Comparison of ENCODE assay signal across 1 cellular context in the genomic region with DNA sequence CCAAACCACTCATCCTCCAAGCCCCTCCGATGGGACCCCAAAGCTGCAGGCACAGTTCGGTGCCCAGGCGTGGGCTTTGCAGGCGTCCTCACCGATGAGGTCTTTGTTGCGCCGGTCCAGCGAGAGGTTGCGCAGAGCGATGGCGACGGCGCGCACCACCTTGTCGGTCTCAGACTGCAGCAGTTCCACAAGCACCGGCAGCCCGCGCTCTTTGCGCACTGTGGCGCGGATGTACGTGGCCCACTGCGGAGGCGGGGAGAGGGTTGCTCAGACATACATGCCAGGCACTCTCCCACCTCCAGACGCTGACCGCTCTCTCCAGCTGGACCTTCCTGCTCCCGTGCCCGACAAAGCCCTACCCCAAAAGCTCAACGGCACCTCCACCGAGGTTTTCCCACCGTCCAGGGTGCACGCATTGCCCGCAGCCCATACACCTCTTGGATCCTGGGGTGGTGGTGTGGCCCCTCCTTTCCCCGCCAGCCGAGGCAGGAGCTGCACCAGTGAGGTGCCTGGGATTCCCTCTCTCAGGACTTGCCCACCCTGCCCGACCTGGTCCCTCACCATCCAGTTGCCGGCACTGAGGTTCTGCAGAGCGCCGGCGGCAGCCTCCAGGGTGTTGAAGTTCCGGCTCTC.
TF ChIP-seq lines count a peak whose summit lies in the region.

No MANE protein-coding gene starts in this region.

TF ChIP-seq in K562, 482 proteins besides CTCF, POLR2A, EP300 and RAD21 (continues in another document):
- TF ChIP-seq, protein P1, sequence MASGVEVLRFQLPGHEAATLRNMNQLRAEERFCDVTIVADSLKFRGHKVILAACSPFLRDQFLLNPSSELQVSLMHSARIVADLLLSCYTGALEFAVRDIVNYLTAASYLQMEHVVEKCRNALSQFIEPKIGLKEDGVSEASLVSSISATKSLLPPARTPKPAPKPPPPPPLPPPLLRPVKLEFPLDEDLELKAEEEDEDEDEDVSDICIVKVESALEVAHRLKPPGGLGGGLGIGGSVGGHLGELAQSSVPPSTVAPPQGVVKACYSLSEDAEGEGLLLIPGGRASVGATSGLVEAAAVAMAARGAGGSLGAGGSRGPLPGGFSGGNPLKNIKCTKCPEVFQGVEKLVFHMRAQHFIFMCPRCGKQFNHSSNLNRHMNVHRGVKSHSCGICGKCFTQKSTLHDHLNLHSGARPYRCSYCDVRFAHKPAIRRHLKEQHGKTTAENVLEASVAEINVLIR (CRISPR knock-in tag; IDR thresholded peaks at IDR 0.05), result no peak
- TF ChIP-seq MEF2D (tag; conservative IDR thresholded peaks at IDR 0.05; ENCODE audit: low read depth), result no peak
- TF ChIP-seq, protein P2, sequence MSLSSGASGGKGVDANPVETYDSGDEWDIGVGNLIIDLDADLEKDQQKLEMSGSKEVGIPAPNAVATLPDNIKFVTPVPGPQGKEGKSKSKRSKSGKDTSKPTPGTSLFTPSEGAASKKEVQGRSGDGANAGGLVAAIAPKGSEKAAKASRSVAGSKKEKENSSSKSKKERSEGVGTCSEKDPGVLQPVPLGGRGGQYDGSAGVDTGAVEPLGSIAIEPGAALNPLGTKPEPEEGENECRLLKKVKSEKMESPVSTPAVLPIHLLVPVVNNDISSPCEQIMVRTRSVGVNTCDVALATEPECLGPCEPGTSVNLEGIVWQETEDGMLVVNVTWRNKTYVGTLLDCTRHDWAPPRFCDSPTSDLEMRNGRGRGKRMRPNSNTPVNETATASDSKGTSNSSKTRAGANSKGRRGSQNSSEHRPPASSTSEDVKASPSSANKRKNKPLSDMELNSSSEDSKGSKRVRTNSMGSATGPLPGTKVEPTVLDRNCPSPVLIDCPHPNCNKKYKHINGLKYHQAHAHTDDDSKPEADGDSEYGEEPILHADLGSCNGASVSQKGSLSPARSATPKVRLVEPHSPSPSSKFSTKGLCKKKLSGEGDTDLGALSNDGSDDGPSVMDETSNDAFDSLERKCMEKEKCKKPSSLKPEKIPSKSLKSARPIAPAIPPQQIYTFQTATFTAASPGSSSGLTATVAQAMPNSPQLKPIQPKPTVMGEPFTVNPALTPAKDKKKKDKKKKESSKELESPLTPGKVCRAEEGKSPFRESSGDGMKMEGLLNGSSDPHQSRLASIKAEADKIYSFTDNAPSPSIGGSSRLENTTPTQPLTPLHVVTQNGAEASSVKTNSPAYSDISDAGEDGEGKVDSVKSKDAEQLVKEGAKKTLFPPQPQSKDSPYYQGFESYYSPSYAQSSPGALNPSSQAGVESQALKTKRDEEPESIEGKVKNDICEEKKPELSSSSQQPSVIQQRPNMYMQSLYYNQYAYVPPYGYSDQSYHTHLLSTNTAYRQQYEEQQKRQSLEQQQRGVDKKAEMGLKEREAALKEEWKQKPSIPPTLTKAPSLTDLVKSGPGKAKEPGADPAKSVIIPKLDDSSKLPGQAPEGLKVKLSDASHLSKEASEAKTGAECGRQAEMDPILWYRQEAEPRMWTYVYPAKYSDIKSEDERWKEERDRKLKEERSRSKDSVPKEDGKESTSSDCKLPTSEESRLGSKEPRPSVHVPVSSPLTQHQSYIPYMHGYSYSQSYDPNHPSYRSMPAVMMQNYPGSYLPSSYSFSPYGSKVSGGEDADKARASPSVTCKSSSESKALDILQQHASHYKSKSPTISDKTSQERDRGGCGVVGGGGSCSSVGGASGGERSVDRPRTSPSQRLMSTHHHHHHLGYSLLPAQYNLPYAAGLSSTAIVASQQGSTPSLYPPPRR (CRISPR knock-in tag; IDR thresholded peaks at IDR 0.05; ENCODE audit: borderline replicate concordance), result no peak
- TF ChIP-seq, protein P3, sequence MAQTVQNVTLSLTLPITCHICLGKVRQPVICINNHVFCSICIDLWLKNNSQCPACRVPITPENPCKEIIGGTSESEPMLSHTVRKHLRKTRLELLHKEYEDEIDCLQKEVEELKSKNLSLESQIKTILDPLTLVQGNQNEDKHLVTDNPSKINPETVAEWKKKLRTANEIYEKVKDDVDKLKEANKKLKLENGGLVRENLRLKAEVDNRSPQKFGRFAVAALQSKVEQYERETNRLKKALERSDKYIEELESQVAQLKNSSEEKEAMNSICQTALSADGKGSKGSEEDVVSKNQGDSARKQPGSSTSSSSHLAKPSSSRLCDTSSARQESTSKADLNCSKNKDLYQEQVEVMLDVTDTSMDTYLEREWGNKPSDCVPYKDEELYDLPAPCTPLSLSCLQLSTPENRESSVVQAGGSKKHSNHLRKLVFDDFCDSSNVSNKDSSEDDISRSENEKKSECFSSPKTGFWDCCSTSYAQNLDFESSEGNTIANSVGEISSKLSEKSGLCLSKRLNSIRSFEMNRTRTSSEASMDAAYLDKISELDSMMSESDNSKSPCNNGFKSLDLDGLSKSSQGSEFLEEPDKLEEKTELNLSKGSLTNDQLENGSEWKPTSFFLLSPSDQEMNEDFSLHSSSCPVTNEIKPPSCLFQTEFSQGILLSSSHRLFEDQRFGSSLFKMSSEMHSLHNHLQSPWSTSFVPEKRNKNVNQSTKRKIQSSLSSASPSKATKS (CRISPR knock-in tag; IDR thresholded peaks at IDR 0.05), result 0 out of 2 replicates have a peak, but pooled peaks have one; percentile 29
- TF ChIP-seq HDAC2 (IDR thresholded peaks at IDR 0.05), result no peak
- peak; percentile 37; the same call in 1 of the 2 replicates for TF ChIP-seq ZBTB7A (IDR thresholded peaks at IDR 0.05; ENCODE audit: borderline replicate concordance, control insufficient read depth, low read depth, low read length)
- TF ChIP-seq GABPB2 (CRISPR knock-in tag; conservative IDR thresholded peaks at IDR 0.05), result no peak
- TF ChIP-seq, protein P4, sequence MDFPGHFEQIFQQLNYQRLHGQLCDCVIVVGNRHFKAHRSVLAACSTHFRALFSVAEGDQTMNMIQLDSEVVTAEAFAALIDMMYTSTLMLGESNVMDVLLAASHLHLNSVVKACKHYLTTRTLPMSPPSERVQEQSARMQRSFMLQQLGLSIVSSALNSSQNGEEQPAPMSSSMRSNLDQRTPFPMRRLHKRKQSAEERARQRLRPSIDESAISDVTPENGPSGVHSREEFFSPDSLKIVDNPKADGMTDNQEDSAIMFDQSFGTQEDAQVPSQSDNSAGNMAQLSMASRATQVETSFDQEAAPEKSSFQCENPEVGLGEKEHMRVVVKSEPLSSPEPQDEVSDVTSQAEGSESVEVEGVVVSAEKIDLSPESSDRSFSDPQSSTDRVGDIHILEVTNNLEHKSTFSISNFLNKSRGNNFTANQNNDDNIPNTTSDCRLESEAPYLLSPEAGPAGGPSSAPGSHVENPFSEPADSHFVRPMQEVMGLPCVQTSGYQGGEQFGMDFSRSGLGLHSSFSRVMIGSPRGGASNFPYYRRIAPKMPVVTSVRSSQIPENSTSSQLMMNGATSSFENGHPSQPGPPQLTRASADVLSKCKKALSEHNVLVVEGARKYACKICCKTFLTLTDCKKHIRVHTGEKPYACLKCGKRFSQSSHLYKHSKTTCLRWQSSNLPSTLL (IDR thresholded peaks at IDR 0.05), result no peak
- TF ChIP-seq NR2F6 (CRISPR knock-in tag; IDR thresholded peaks at IDR 0.05), result no peak
- no peak for TF ChIP-seq EZH2 (IDR thresholded peaks at IDR 0.05; ENCODE audit: borderline replicate concordance, low read depth, low read length)
- TF ChIP-seq, protein P5, sequence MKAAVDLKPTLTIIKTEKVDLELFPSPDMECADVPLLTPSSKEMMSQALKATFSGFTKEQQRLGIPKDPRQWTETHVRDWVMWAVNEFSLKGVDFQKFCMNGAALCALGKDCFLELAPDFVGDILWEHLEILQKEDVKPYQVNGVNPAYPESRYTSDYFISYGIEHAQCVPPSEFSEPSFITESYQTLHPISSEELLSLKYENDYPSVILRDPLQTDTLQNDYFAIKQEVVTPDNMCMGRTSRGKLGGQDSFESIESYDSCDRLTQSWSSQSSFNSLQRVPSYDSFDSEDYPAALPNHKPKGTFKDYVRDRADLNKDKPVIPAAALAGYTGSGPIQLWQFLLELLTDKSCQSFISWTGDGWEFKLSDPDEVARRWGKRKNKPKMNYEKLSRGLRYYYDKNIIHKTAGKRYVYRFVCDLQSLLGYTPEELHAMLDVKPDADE (conservative IDR thresholded peaks at IDR 0.05; ENCODE audit: control insufficient read depth, low read depth, low read length), result peak; percentile 48
- no peak for TF ChIP-seq DPF2 (IDR thresholded peaks at IDR 0.05)
- no peak for TF ChIP-seq IFI16 (CRISPR knock-in tag; IDR thresholded peaks at IDR 0.05)
- no peak for TF ChIP-seq KDM1A (IDR thresholded peaks at IDR 0.05)
- no peak for TF ChIP-seq BRD9 (IDR thresholded peaks at IDR 0.05; ENCODE audit: low read depth, partially characterized antibody)
- no peak for TF ChIP-seq ZNF764 (CRISPR knock-in tag; IDR thresholded peaks at IDR 0.05; ENCODE audit: low read depth)
- TF ChIP-seq ZNF134 (CRISPR knock-in tag; conservative IDR thresholded peaks at IDR 0.05), result no peak
- TF ChIP-seq SREBF1 (IDR thresholded peaks at IDR 0.05; ENCODE audit: borderline replicate concordance, low read depth, low read length), result no peak
- TF ChIP-seq WHSC1 (IDR thresholded peaks at IDR 0.05; ENCODE audit: low read length), result peak; percentile 87
- TF ChIP-seq TCF7L2 (IDR thresholded peaks at IDR 0.05; ENCODE audit: low read depth, low read length), result no peak
- no peak for TF ChIP-seq SREBF2 (CRISPR knock-in tag; IDR thresholded peaks at IDR 0.05)
- TF ChIP-seq, protein P6, sequence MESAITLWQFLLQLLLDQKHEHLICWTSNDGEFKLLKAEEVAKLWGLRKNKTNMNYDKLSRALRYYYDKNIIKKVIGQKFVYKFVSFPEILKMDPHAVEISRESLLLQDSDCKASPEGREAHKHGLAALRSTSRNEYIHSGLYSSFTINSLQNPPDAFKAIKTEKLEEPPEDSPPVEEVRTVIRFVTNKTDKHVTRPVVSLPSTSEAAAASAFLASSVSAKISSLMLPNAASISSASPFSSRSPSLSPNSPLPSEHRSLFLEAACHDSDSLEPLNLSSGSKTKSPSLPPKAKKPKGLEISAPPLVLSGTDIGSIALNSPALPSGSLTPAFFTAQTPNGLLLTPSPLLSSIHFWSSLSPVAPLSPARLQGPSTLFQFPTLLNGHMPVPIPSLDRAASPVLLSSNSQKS (CRISPR knock-in tag; IDR thresholded peaks at IDR 0.05), result no peak
- TF ChIP-seq KDM5B (IDR thresholded peaks at IDR 0.05; ENCODE audit: insufficient replicate concordance, low read depth, low read length), result peak; percentile 39
- TF ChIP-seq BRF1 (IDR thresholded peaks at IDR 0.05; ENCODE audit: borderline replicate concordance, extremely low read depth, insufficient read length), result no peak
- peak; percentile 71 for TF ChIP-seq PHB (CRISPR knock-in tag; IDR thresholded peaks at IDR 0.05)
- TF ChIP-seq MAZ (CRISPR knock-in tag; conservative IDR thresholded peaks at IDR 0.05 in 1 of 2, IDR thresholded peaks at IDR 0.05 in 1 of 2), result no peak
- TF ChIP-seq MYC (IDR thresholded peaks at IDR 0.05; ENCODE audit: low read depth, low read length), result no peak
- peak; percentile 62; the same call in 1 of the 2 replicates for TF ChIP-seq MYC (CRISPR knock-in tag; IDR thresholded peaks at IDR 0.05; ENCODE audit: borderline replicate concordance, low read depth)
- no peak for TF ChIP-seq NR2C1 (IDR thresholded peaks at IDR 0.05)
- no peak for TF ChIP-seq NR2C1 (tag; IDR thresholded peaks at IDR 0.05)
- TF ChIP-seq, protein P7, sequence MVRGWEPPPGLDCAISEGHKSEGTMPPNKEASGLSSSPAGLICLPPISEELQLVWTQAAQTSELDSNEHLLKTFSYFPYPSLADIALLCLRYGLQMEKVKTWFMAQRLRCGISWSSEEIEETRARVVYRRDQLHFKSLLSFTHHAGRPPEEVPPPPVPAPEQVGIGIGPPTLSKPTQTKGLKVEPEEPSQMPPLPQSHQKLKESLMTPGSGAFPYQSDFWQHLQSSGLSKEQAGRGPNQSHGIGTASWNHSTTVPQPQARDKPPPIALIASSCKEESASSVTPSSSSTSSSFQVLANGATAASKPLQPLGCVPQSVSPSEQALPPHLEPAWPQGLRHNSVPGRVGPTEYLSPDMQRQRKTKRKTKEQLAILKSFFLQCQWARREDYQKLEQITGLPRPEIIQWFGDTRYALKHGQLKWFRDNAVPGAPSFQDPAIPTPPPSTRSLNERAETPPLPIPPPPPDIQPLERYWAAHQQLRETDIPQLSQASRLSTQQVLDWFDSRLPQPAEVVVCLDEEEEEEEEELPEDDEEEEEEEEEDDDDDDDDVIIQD (CRISPR knock-in tag; IDR thresholded peaks at IDR 0.05), result no peak
- TF ChIP-seq, protein P8, sequence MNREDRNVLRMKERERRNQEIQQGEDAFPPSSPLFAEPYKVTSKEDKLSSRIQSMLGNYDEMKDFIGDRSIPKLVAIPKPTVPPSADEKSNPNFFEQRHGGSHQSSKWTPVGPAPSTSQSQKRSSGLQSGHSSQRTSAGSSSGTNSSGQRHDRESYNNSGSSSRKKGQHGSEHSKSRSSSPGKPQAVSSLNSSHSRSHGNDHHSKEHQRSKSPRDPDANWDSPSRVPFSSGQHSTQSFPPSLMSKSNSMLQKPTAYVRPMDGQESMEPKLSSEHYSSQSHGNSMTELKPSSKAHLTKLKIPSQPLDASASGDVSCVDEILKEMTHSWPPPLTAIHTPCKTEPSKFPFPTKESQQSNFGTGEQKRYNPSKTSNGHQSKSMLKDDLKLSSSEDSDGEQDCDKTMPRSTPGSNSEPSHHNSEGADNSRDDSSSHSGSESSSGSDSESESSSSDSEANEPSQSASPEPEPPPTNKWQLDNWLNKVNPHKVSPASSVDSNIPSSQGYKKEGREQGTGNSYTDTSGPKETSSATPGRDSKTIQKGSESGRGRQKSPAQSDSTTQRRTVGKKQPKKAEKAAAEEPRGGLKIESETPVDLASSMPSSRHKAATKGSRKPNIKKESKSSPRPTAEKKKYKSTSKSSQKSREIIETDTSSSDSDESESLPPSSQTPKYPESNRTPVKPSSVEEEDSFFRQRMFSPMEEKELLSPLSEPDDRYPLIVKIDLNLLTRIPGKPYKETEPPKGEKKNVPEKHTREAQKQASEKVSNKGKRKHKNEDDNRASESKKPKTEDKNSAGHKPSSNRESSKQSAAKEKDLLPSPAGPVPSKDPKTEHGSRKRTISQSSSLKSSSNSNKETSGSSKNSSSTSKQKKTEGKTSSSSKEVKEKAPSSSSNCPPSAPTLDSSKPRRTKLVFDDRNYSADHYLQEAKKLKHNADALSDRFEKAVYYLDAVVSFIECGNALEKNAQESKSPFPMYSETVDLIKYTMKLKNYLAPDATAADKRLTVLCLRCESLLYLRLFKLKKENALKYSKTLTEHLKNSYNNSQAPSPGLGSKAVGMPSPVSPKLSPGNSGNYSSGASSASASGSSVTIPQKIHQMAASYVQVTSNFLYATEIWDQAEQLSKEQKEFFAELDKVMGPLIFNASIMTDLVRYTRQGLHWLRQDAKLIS (CRISPR knock-in tag; IDR thresholded peaks at IDR 0.05), result no peak
- no peak for TF ChIP-seq HDAC1 (IDR thresholded peaks at IDR 0.05)
- no peak for TF ChIP-seq E2F3 (CRISPR knock-in tag; IDR thresholded peaks at IDR 0.05)
- no peak for TF ChIP-seq U2AF2 (optimal IDR thresholded peaks at IDR 0.05; ENCODE audit: low read depth, low read length)
- TF ChIP-seq CBX8 (IDR thresholded peaks at IDR 0.05; ENCODE audit: borderline replicate concordance, extremely low read depth, low read depth, low read length, poor library complexity, severe bottlenecking), result no peak
